In the genomic region with DNA sequence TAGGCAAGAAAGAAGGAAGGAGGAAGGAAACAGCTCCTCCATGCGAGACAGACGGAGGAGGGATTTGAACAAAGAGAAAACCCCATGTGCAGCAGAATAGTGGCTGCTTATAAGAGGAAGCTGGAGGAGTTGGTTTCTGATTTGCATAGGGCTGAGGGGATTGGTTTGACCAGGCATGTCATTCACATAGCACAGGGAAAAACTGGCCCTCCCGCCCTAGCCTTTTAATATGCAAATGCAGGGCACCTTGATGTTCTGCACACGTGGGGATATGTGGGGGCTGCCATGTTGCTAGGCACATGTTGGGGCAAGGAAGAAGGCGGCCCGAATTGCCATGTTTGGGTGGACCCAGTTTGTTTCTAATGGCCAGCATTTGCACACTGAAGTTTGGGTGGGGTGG, we compare ENCODE assay signal across 1 cellular context.
TF ChIP-seq lines count a peak whose summit lies in the region.

No MANE protein-coding gene starts in this region.

TF ChIP-seq in H1, 55 proteins besides CTCF, POLR2A, EP300 and RAD21:
- TF ChIP-seq, protein P1, sequence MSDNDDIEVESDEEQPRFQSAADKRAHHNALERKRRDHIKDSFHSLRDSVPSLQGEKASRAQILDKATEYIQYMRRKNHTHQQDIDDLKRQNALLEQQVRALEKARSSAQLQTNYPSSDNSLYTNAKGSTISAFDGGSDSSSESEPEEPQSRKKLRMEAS (IDR thresholded peaks at IDR 0.05): peak; percentile 96
- no peak for TF ChIP-seq PHF8 (conservative IDR thresholded peaks at IDR 0.05; ENCODE audit: low read depth, low read length)
- no peak for TF ChIP-seq FOSL1 (IDR thresholded peaks at IDR 0.05; ENCODE audit: insufficient read depth, low read depth, low read length)
- no peak for TF ChIP-seq TAF1 (IDR thresholded peaks at IDR 0.05; ENCODE audit: low read depth, low read length)
- TF ChIP-seq YY1 (IDR thresholded peaks at IDR 0.05; ENCODE audit: low read depth, low read length): peak; percentile 82
- TF ChIP-seq SRF (IDR thresholded peaks at IDR 0.05; ENCODE audit: low read depth, low read length): no peak
- TF ChIP-seq, protein P2, sequence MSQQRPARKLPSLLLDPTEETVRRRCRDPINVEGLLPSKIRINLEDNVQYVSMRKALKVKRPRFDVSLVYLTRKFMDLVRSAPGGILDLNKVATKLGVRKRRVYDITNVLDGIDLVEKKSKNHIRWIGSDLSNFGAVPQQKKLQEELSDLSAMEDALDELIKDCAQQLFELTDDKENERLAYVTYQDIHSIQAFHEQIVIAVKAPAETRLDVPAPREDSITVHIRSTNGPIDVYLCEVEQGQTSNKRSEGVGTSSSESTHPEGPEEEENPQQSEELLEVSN (IDR thresholded peaks at IDR 0.05): peak; percentile 75
